ENCODE assay signal across 9 cellular contexts in genomic region chr7:128167316-128167691, GRCh38.
DNase-seq lines count a peak whose midpoint lies in the region; ATAC-seq and TF ChIP-seq lines count a peak whose summit lies in the region.
"Had no signal": no experiment of that assay in that cellular context is flagged by ENCODE, and none has a peak within 500 bp of the region (broad histone marks: within the 10 kb centered on the region; RNA-seq: fewer than 3 reads in every experiment).

No MANE protein-coding gene starts in this region.

- POLR2A ChIA-PET in activated CD8-positive, alpha-beta T cell treated with anti-CD3 and anti-CD28 coated beads, Interleukin-2, amount 10 ng/mL, durations not matched to agents 7 days and 5 days (lab: Charles Lee): no interaction called here

- H3K4me2 ChIP-seq in osteoblast (ENCODE audit: insufficient read depth, low read length): peak overlapping the region; percentile 65

- no peaks in the 10 kb centered on the region for H3K79me2 ChIP-seq in osteoblast (ENCODE audit: insufficient read depth, low read length)

- peaks cover 8% of the 10 kb centered on the region for H4K20me1 ChIP-seq in osteoblast (ENCODE audit: insufficient read depth, low read length)

- no peak overlapping the region for H3K27ac ChIP-seq in osteoblast (ENCODE audit: low read depth, low read length)
- H3K27ac ChIP-seq: 22Rv1 had no signal

- no peaks in the 10 kb centered on the region for H3K9me3 ChIP-seq in osteoblast (ENCODE audit: low read depth, low read length)

- no peaks in the 10 kb centered on the region for H3K9me3 Mint-ChIP-seq in activated CD8-positive, alpha-beta T cell treated with anti-CD3 and anti-CD28 coated beads, Interleukin-2, amount 10 ng/mL, durations not matched to agents 7 days and 5 days (ENCODE audit: insufficient read depth)

- peaks cover 69% of the 10 kb centered on the region for H3K27me3 ChIP-seq in osteoblast (ENCODE audit: insufficient read depth, low read length)

- H2AFZ ChIP-seq in osteoblast (ENCODE audit: low read length): no peak overlapping the region

- no peaks in the 10 kb centered on the region for H3K36me3 ChIP-seq in osteoblast (ENCODE audit: insufficient read depth, low read length)

- H3K27me3 Mint-ChIP-seq in activated CD8-positive, alpha-beta T cell treated with anti-CD3 and anti-CD28 coated beads, Interleukin-2, amount 10 ng/mL, durations not matched to agents 7 days and 5 days (ENCODE audit: low read depth): peaks cover 64% of the 10 kb centered on the region

- H3K4me3 ChIP-seq in osteoblast (ENCODE audit: insufficient read depth, low read length): peak overlapping the region; percentile 54

- H3K4me1 Mint-ChIP-seq in activated CD8-positive, alpha-beta T cell treated with anti-CD3 and anti-CD28 coated beads, Interleukin-2, amount 10 ng/mL, durations not matched to agents 7 days and 5 days (ENCODE audit: low read depth): peaks cover 18% of the 10 kb centered on the region

- peak; percentile 49 for ATAC-seq in activated CD8-positive, alpha-beta T cell treated with anti-CD3 and anti-CD28 coated beads, Interleukin-2, amount 10 ng/mL, durations not matched to agents 7 days and 5 days
- ATAC-seq in GM18502 (IDR thresholded peaks at IDR 0.05; ENCODE audit: poor library complexity, unreplicated experiment): no peak

- CTCF ChIA-PET in activated CD8-positive, alpha-beta T cell treated with anti-CD3 and anti-CD28 coated beads, Interleukin-2, amount 10 ng/mL, durations not matched to agents 7 days and 5 days (lab: Charles Lee): no interaction called here

- no peak for TF ChIP-seq CTCF in osteoblast (IDR thresholded peaks at IDR 0.05; ENCODE audit: extremely low read depth, low read depth, low read length)

- no peak overlapping the region for H3K27ac Mint-ChIP-seq in activated CD8-positive, alpha-beta T cell treated with anti-CD3 and anti-CD28 coated beads, Interleukin-2, amount 10 ng/mL, durations not matched to agents 7 days and 5 days

- peak; percentile 43 for DNase-seq in DMS153 (lab: John Stamatoyannopoulos, UW)
- DNase-seq in DMS153 treated with DMSO at 0.1 percent for 48 hours (lab: John Stamatoyannopoulos, UW; ENCODE audit: unreplicated experiment): no peak
- DNase-seq in NCI-H1436 (lab: John Stamatoyannopoulos, UW): peak; percentile 67
- no peak for DNase-seq in activated CD8-positive, alpha-beta T cell treated with anti-CD3 and anti-CD28 coated beads, Interleukin-2, amount 10 ng/mL, durations not matched to agents 7 days and 5 days
- peak; percentile 59 for DNase-seq in glomerular visceral epithelial cell (ENCODE audit: extremely low spot score)
- peak; percentile 97 for DNase-seq in osteoblast (ENCODE audit: insufficient read length, low spot score, missing footprints)
- DNase-seq in superior temporal gyrus (ENCODE audit: extremely low spot score): no peak

- peak overlapping the region; percentile 67 for H3K4me3 Mint-ChIP-seq in activated CD8-positive, alpha-beta T cell treated with anti-CD3 and anti-CD28 coated beads, Interleukin-2, amount 10 ng/mL, durations not matched to agents 7 days and 5 days

- H3K36me3 Mint-ChIP-seq in activated CD8-positive, alpha-beta T cell treated with anti-CD3 and anti-CD28 coated beads, Interleukin-2, amount 10 ng/mL, durations not matched to agents 7 days and 5 days (ENCODE audit: low read depth): no peaks in the 10 kb centered on the region

- peaks cover 20% of the 10 kb centered on the region for H3K4me1 ChIP-seq in osteoblast (ENCODE audit: insufficient read depth, low read length)

Comparison
In these comparisons a context has a peak if more than half of its experiments do, and no peak if none do; other contexts are left out.
1. DNase-seq: peak in DMS153 (single experiment), NCI-H1436 (single experiment), glomerular visceral epithelial cell (single experiment) and osteoblast (single experiment); none in DMS153 treated with DMSO at 0.1 percent for 48 hours (single experiment), activated CD8-positive, alpha-beta T cell treated with anti-CD3 and anti-CD28 coated beads, Interleukin-2, amount 10 ng/mL, durations not matched to agents 7 days and 5 days (single experiment) and superior temporal gyrus (single experiment).